8 cellular contexts compared by ENCODE assay signal in the genomic region with DNA sequence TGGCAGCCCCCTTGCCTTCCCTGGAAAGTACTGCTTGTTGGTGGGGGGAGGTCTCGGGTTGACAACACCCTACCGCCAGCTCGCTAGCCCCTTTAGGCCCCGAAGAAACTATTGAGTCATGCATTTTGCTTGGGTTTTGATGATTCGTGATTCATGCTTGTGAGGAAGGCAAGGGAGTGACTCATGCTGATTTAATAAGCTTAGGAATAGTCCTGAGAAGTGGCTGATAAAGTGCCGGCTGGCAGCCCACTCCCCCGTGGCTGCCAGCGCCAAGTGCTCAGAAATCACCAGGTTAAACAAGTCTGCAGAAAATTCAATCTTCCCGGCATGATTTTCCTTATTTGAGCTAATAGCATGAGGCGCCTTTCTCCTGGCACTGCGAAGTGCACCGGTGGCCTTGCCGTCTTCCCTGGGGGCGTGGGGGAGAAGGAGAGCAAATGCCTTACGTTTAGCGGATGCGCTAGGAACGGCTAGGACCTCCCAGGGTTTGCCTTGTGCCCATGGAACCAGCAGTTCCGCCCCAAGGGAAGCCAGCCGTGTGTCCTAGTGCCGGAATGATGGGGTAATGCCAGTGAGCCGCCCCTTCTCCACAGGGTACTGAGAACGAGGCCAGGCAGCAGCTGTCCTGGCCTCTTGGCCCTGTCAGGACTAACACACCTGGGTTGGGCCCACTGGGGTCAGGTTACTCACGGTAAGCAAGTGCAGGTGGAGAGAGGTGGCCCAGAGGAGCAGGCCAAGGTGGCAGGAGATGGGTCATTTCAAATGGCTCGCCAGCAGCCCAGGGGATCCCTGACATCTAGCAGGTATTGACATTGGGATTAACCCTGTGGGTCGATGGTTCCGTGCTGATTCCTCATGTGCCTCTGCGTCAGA.
DNase-seq lines count a peak whose midpoint lies in the region; ATAC-seq and TF ChIP-seq lines count a peak whose summit lies in the region.

No MANE protein-coding gene starts in this region.

- no peaks in the 10 kb centered on the region for H3K4me1 Mint-ChIP-seq in activated naive CD4-positive, alpha-beta T cell treated with anti-CD3 and anti-CD28 coated beads for 36 hours (ENCODE audit: low read depth)

- no peak for ATAC-seq in left colon

- no peaks in the 10 kb centered on the region for H4K20me1 ChIP-seq in BLaER1 treated with 17β-estradiol and CSF1 and Interleukin-3, amounts not matched to agents 10 nM and 100 nM

- no peak for TF ChIP-seq POLR2A in lower leg skin (IDR thresholded peaks at IDR 0.05)

- CTCF ChIA-PET in activated naive CD4-positive, alpha-beta T cell treated with anti-CD3 and anti-CD28 coated beads for 36 hours (lab: Charles Lee): interaction anchor here (1.4 kb wide), 1 partner anchor 86 kb away, joined by 3 read pairs; no protein-coding TSS in a partner anchor

- no peaks in the 10 kb centered on the region for H3K36me3 Mint-ChIP-seq in activated naive CD4-positive, alpha-beta T cell treated with anti-CD3 and anti-CD28 coated beads for 36 hours (ENCODE audit: low read depth)

- H3K4me3 Mint-ChIP-seq in activated naive CD4-positive, alpha-beta T cell treated with anti-CD3 and anti-CD28 coated beads for 36 hours: no peak overlapping the region

- no peak overlapping the region for H3K27ac Mint-ChIP-seq in activated naive CD4-positive, alpha-beta T cell treated with anti-CD3 and anti-CD28 coated beads for 36 hours

- intact Hi-C loops in lower leg skin (cut with DNase I; ENCODE audit: low total_unique reads) (no loop called here), left colon (cut with DNase I, micrococcal nuclease) (no loop called here)
- intact Hi-C loops in activated naive CD4-positive, alpha-beta T cell treated with anti-CD3 and anti-CD28 coated beads for 36 hours (cut with micrococcal nuclease): no loop called here

- H3K9me3 Mint-ChIP-seq in activated naive CD4-positive, alpha-beta T cell treated with anti-CD3 and anti-CD28 coated beads for 36 hours: no peaks in the 10 kb centered on the region

- peaks cover 0 to 4% (median 0%) of the 10 kb centered on the region in 11 experiments; a peak in 1 of 22 replicates for H3K36me3 ChIP-seq in BLaER1 treated with 17β-estradiol and CSF1 and Interleukin-3, amounts not matched to agents 10 nM and 100 nM

- H3K27ac ChIP-seq in BLaER1 treated with 17β-estradiol and CSF1 and Interleukin-3, amounts not matched to agents 10 nM and 100 nM: peak overlapping the region in 8 of 11 experiments; percentile 5 to 70 (median 50); a peak in 11 of 22 replicates

- no peak for TF ChIP-seq CTCF in lower leg skin (IDR thresholded peaks at IDR 0.05)

- no peaks in the 10 kb centered on the region for H3K27me3 ChIP-seq in BLaER1 treated with 17β-estradiol and CSF1 and Interleukin-3, amounts not matched to agents 10 nM and 100 nM

- 49 to 52% methylated on average over 25 to 28 of the region's 28 CpGs for WGBS in lower leg skin, 2 donors

- DNase-seq in LoVo (ENCODE audit: low spot score) (peak; percentile 65), amniotic stem cell (lab: John Stamatoyannopoulos, UW) (peak; percentile 95), lower leg skin (ENCODE audit: low spot score in 2 of 2) (peak; percentile 12 to 80), NCI-H1694 treated with DMSO at 0.1 percent for 48 hours (lab: John Stamatoyannopoulos, UW) (no peak), left colon (no peak)
- DNase-seq in stimulated activated naive CD4-positive, alpha-beta T cell treated with Interleukin-2 at 50 U/mL for 16 hours (lab: John Stamatoyannopoulos, UW): no peak
- no peak for DNase-seq in activated naive CD4-positive, alpha-beta T cell treated with anti-CD3 and anti-CD28 coated beads for 36 hours

- no peaks in the 10 kb centered on the region for H3K27me3 Mint-ChIP-seq in activated naive CD4-positive, alpha-beta T cell treated with anti-CD3 and anti-CD28 coated beads for 36 hours (ENCODE audit: low read depth)

- H3K9me3 ChIP-seq in BLaER1 treated with 17β-estradiol and CSF1 and Interleukin-3, amounts not matched to agents 10 nM and 100 nM (replicated peaks in 1 of 11): peaks cover 7 to 18% (median 10%) of the 10 kb centered on the region in 11 experiments

- peaks cover 28 to 67% (median 47%) of the 10 kb centered on the region in 10 experiments for H3K4me1 ChIP-seq in BLaER1 treated with 17β-estradiol and CSF1 and Interleukin-3, amounts not matched to agents 10 nM and 100 nM

- H3K4me2 ChIP-seq in BLaER1 treated with 17β-estradiol and CSF1 and Interleukin-3, amounts not matched to agents 10 nM and 100 nM: peak overlapping the region; percentile 55 to 94 (median 78); a peak in 21 of 22 replicates

- peak overlapping the region in 3 of 11 experiments; percentile 32 to 40 (median 36); a peak in 3 of 22 replicates for H3K9ac ChIP-seq in BLaER1 treated with 17β-estradiol and CSF1 and Interleukin-3, amounts not matched to agents 10 nM and 100 nM

- 0 out of 20 replicates have a peak overlapping the region, but pooled peaks of 1 of the 10 experiments have one; percentile 18 for H3K4me3 ChIP-seq in BLaER1 treated with 17β-estradiol and CSF1 and Interleukin-3, amounts not matched to agents 10 nM and 100 nM
- H3K4me3 ChIP-seq in lower leg skin (ENCODE audit: low read depth, poor library complexity, severe bottlenecking): no peak overlapping the region

Comparison
In these comparisons a context has a peak if more than half of its experiments do, and no peak if none do; other contexts are left out.
1. DNase-seq: peak in LoVo (single experiment), amniotic stem cell (single experiment) and lower leg skin (2 of 2); none in NCI-H1694 treated with DMSO at 0.1 percent for 48 hours (single experiment), left colon (0 of 2), stimulated activated naive CD4-positive, alpha-beta T cell treated with Interleukin-2 at 50 U/mL for 16 hours (single experiment) and activated naive CD4-positive, alpha-beta T cell treated with anti-CD3 and anti-CD28 coated beads for 36 hours (single experiment).